In the genomic region with DNA sequence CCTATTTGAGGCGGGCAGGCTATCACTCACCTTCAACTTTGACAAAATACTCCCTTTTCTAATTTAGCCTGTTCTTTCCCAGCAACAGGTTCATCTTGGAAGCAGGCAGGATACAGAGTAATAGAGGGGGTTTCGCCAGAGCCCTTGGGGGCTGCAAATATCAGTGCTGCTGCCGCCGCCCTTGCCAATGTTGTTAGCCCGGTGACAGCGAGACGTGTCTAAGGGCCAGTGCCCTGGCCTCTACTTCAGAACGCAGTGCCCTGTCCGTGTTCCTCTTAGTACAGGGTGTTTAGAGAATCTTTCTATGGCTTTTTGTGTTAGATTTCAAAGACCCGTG, we compare ENCODE assay signal across 8 cellular contexts. TPM values are rescaled to one million over a fixed set of nuclear protein-coding genes. Genes with fewer than 3 reads are reported as not detected.
DNase-seq lines count a peak whose midpoint lies in the region; ATAC-seq, FAIRE-seq and TF ChIP-seq lines count a peak whose summit lies in the region.

No MANE protein-coding gene starts in this region.

- peak; percentile 20 for DNase-seq in Daoy (ENCODE audit: low read depth)
- no peak for DNase-seq in NT2/D1 (ENCODE audit: low read depth, low spot score)
- peak; percentile 36 for DNase-seq in MCF 10A (ENCODE audit: unreplicated experiment)
- DNase-seq in HepG2 (ENCODE audit: low spot score), result no peak
- peak; percentile 67 for DNase-seq in superior temporal gyrus (ENCODE audit: extremely low spot score)
- DNase-seq in MV-4-11 (lab: John Stamatoyannopoulos, UW), result no peak
- no peak for DNase-seq in GF-D8 (lab: John Stamatoyannopoulos, UW)

- ATAC-seq in HepG2 (peak; percentile 33), HG03432 (IDR thresholded peaks at IDR 0.05; ENCODE audit: unreplicated experiment) (no peak)

- no peak for TF ChIP-seq CTCF in MCF 10A (IDR thresholded peaks at IDR 0.05; ENCODE audit: unreplicated experiment)
- TF ChIP-seq CTCF in HepG2 (CRISPR knock-in tag; IDR thresholded peaks at IDR 0.05), result no peak

- H3K27ac ChIP-seq in HepG2 (ENCODE audit: extremely low read length, insufficient read depth, low read length), result peak overlapping the region; percentile 88

- TF ChIP-seq RAD21 in HepG2 (CRISPR knock-in tag; IDR thresholded peaks at IDR 0.05), result no peak

- peak overlapping the region; percentile 95 for H3K4me3 ChIP-seq in NT2/D1 (ENCODE audit: insufficient read length, low read depth)
- H3K4me3 ChIP-seq in HepG2 (replicated peaks in 1 of 3; ENCODE audit: insufficient read depth in 1 of 3, low read depth in 2 of 3, low read length in 3 of 3), result peak overlapping the region; percentile 95 to 99 (median 95)

- in situ Hi-C loops in HepG2 (cut with HindIII; ENCODE audit: extremely low pct_ligation_motif_present, low pct_unique_long_range_greater_than_20kb), result no loop called here

- no peak for FAIRE-seq in HepG2 (lab: Jason Lieb, UNC)

- H3K4me1 ChIP-seq in NT2/D1 (ENCODE audit: insufficient read depth, insufficient read length) (no peaks in the 10 kb centered on the region), HepG2 (ENCODE audit: insufficient read depth, low read length) (peaks cover 51% of the 10 kb centered on the region)

- H3K9ac ChIP-seq in NT2/D1 (ENCODE audit: insufficient read length, low read depth), result peak overlapping the region; percentile 98
- peak overlapping the region; percentile 95 for H3K9ac ChIP-seq in HepG2 (ENCODE audit: insufficient read depth, low read depth, low read length)

- 4% methylated on average over 10 of the region's 10 CpGs for WGBS in HepG2 (ENCODE audit: low lambda C conversion rate)

- BruUV-seq in MCF 10A (replicated peaks; lab: Mats Ljungman, UMichigan) (no TSS peak), HepG2 (replicated peaks; lab: Mats Ljungman, UMichigan) (no TSS peak)

- peak overlapping the region; percentile 86 for H3K4me2 ChIP-seq in HepG2 (ENCODE audit: low read depth, low read length)

- H3K9me3 ChIP-seq in NT2/D1 (ENCODE audit: insufficient read depth, low read length) (no peaks in the 10 kb centered on the region), HepG2 (ENCODE audit: low read length) (no peaks in the 10 kb centered on the region)

- 0 out of 4 replicates have a peak, but pooled peaks of 1 of the 2 experiments have one; percentile 14 for TF ChIP-seq POLR2A in HepG2 (IDR thresholded peaks at IDR 0.05; ENCODE audit: insufficient read depth in 1 of 2, low read depth in 2 of 2, low read length in 2 of 2)

- peak overlapping the region; percentile 93 for H3K27ac Mint-ChIP-seq in MCF 10A (ENCODE audit: low read depth, unreplicated experiment)

- no peak overlapping the region for H2AFZ ChIP-seq in HepG2 (ENCODE audit: low read length)

- H3K27me3 Mint-ChIP-seq in MCF 10A (ENCODE audit: insufficient read depth, unreplicated experiment), result no peaks in the 10 kb centered on the region

- CTCF ChIA-PET in MCF 10A (lab: Yijun Ruan, JAX), result interaction anchor here (2.0 kb wide), 1 partner anchor 113 kb away, joined by 16 read pairs; no protein-coding TSS in a partner anchor
- CTCF ChIA-PET in HepG2 (lab: Yijun Ruan, JAX; ENCODE audit: low intra/inter-chr PET ratio, low total read pairs), result no interaction called here

- no peaks in the 10 kb centered on the region for H3K9me3 Mint-ChIP-seq in MCF 10A (ENCODE audit: unreplicated experiment)

- H4K20me1 ChIP-seq in HepG2 (ENCODE audit: insufficient read depth, low read length), result peaks cover 33% of the 10 kb centered on the region

- H3K79me2 ChIP-seq in HepG2 (ENCODE audit: insufficient read depth, low read length), result peaks cover 70% of the 10 kb centered on the region

- intact Hi-C loops in MCF 10A (cut with micrococcal nuclease) (loop anchor here (1.0 to 5.0 kb wide), 3 partner anchors 52 to 114 kb away; no protein-coding TSS in a partner anchor), HepG2 (cut with micrococcal nuclease; ENCODE audit: unreplicated experiment) (loop anchor here (5.0 kb wide), 2 partner anchors 115 to 140 kb away; no protein-coding TSS in a partner anchor)

- peak overlapping the region; percentile 86 for H3K4me3 Mint-ChIP-seq in MCF 10A (ENCODE audit: unreplicated experiment)

- H3K36me3 ChIP-seq in NT2/D1 (ENCODE audit: insufficient read depth, insufficient read length, low read length), result peaks cover 25% of the 10 kb centered on the region
- peaks cover 0 to 9% of the 10 kb centered on the region in 2 experiments; a peak in 3 of 5 replicates for H3K36me3 ChIP-seq in HepG2 (replicated peaks in 1 of 2; ENCODE audit: control insufficient read depth in 1 of 2, insufficient read depth in 2 of 2, low read length in 2 of 2)

- peaks cover 41% of the 10 kb centered on the region for H3K36me3 Mint-ChIP-seq in MCF 10A (ENCODE audit: insufficient read depth, unreplicated experiment)

- TF ChIP-seq EP300 in HepG2 (IDR thresholded peaks at IDR 0.05; ENCODE audit: low read depth in 2 of 2, low read length in 2 of 2), result no peak
- TF ChIP-seq EP300 in HepG2 (CRISPR knock-in tag; IDR thresholded peaks at IDR 0.05; ENCODE audit: borderline replicate concordance), result no peak

- POLR2A ChIA-PET in MCF 10A (lab: Yijun Ruan, JAX) (interaction anchor here (0.7 to 5.3 kb wide), 18 partner anchors 12 to 1415 kb away, joined by 3 to 93 read pairs (median 6); a partner anchor contains a TSS), HepG2 (lab: Yijun Ruan, JAX) (interaction anchor here (1.2 to 2.2 kb wide), 4 partner anchors 13 to 319 kb away, joined by 3 to 10 read pairs (median 5); a partner anchor contains a TSS)

- no peaks in the 10 kb centered on the region for H3K27me3 ChIP-seq in NT2/D1 (ENCODE audit: insufficient read depth, insufficient read length)
- H3K27me3 ChIP-seq in HepG2 (ENCODE audit: control insufficient read depth in 1 of 2, insufficient read depth in 2 of 2, low read length in 2 of 2), result no peaks in the 10 kb centered on the region; a peak in 1 of 5 replicates

- peaks cover 30% of the 10 kb centered on the region for H3K4me1 Mint-ChIP-seq in MCF 10A (ENCODE audit: insufficient read depth, unreplicated experiment)

TF ChIP-seq in HepG2, 621 proteins besides CTCF, POLR2A, EP300 and RAD21 (continues in another document):
- TF ChIP-seq CCDC6 (CRISPR knock-in tag; IDR thresholded peaks at IDR 0.05), result 0 out of 2 replicates have a peak, but pooled peaks have one; percentile 10
- TF ChIP-seq ATRX (CRISPR knock-in tag; IDR thresholded peaks at IDR 0.05; ENCODE audit: borderline replicate concordance), result no peak
- 0 out of 2 replicates have a peak, but pooled peaks have one; percentile 3 for TF ChIP-seq BRD4 (CRISPR knock-in tag; IDR thresholded peaks at IDR 0.05)
- TF ChIP-seq ZNF724P (CRISPR knock-in tag; IDR thresholded peaks at IDR 0.05; ENCODE audit: borderline replicate concordance), result no peak

RNA-seq across cellular contexts. Expression of a gene that starts 0.7 kb away (rescaled TPM):
- 37.0 and 60.6 TPM in 2 replicates for total RNA-seq in Daoy (2014; rRNA removed; shearing (Covaris generic))
- total RNA-seq in MCF 10A (2022) (47.4 and 50.1 TPM in 2 replicates), HepG2 (2016; rRNA removed; fragmentation: Illumina TruSeq; extraction: Trizol) (32.0 and 34.6 TPM in 2 replicates)
- total RNA-seq in HepG2 (2016; cell fraction: cytosol; rRNA removed; fragmentation: Illumina TruSeq; extraction: Trizol; ENCODE audit: low read depth), result 63.1 and 65.2 TPM in 2 replicates
- total RNA-seq in HepG2 (2016; cell fraction: insoluble cytoplasmic fraction; rRNA removed; fragmentation: Illumina TruSeq; extraction: Trizol), result 30.3 and 34.1 TPM in 2 replicates
- 105 and 109 TPM in 2 replicates for total RNA-seq in HepG2 (2016; cell fraction: membrane; rRNA removed; fragmentation: Illumina TruSeq; extraction: Trizol)
- 19.5 and 23.6 TPM in 2 replicates for total RNA-seq in HepG2 (2016; cell fraction: nucleus; rRNA removed; fragmentation: Illumina TruSeq; extraction: Trizol)
- polyA plus RNA-seq in HepG2 (2011; rRNA removed), result 23.8 and 28.2 TPM in 2 replicates
- 19.2 and 21.3 TPM in 2 replicates for polyA plus RNA-seq in HepG2 (2011; cell fraction: cytosol; rRNA removed)
- polyA plus RNA-seq in HepG2 (2011; cell fraction: nucleus; rRNA removed), result 13.3 and 17.0 TPM in 2 replicates
- polyA plus RNA-seq in HepG2 (2012), result 16.2 and 23.6 TPM in 2 replicates
- 84.3 and 93.9 TPM in 2 replicates for polyA plus RNA-seq in HepG2 (2016; cell fraction: cytosol; fragmentation: Illumina TruSeq; extraction: Trizol; ENCODE audit: low read depth)
- 36.9 and 39.3 TPM in 2 replicates for polyA plus RNA-seq in HepG2 (2016; cell fraction: insoluble cytoplasmic fraction; fragmentation: Illumina TruSeq; extraction: Trizol; ENCODE audit: low read depth)
- 109 and 110 TPM in 2 replicates for polyA plus RNA-seq in HepG2 (2016; cell fraction: membrane; fragmentation: Illumina TruSeq; extraction: Trizol; ENCODE audit: low read depth)
- 28.1 and 30.4 TPM in 2 replicates for polyA plus RNA-seq in HepG2 (2016; cell fraction: nucleus; fragmentation: Illumina TruSeq; extraction: Trizol; ENCODE audit: insufficient read depth, low read depth)
- 19.7 and 40.4 TPM in 2 replicates for polyA minus RNA-seq in HepG2 (2011; rRNA and poly(A)+ RNA removed; ENCODE audit: low replicate concordance)
- polyA minus RNA-seq in HepG2 (2011; cell fraction: cytosol; rRNA and poly(A)+ RNA removed), result 12.2 and 13.4 TPM in 2 replicates
- polyA minus RNA-seq in HepG2 (2011; cell fraction: nucleus; rRNA and poly(A)+ RNA removed), result 30.3 and 39.2 TPM in 2 replicates

RNA-seq across cellular contexts. Expression of a gene that starts 1.2 kb away (rescaled TPM):
- total RNA-seq in Daoy (2014; rRNA removed; shearing (Covaris generic)), result 44.6 and 58.0 TPM in 2 replicates
- total RNA-seq in MCF 10A (2022) (152 and 162 TPM in 2 replicates), HepG2 (2016; rRNA removed; fragmentation: Illumina TruSeq; extraction: Trizol) (41.3 and 41.8 TPM in 2 replicates)
- total RNA-seq in HepG2 (2016; cell fraction: cytosol; rRNA removed; fragmentation: Illumina TruSeq; extraction: Trizol; ENCODE audit: low read depth), result 99.4 and 110 TPM in 2 replicates
- total RNA-seq in HepG2 (2016; cell fraction: insoluble cytoplasmic fraction; rRNA removed; fragmentation: Illumina TruSeq; extraction: Trizol), result 34.8 and 42.4 TPM in 2 replicates
- 53.4 and 57.8 TPM in 2 replicates for total RNA-seq in HepG2 (2016; cell fraction: membrane; rRNA removed; fragmentation: Illumina TruSeq; extraction: Trizol)
- 46.0 and 59.3 TPM in 2 replicates for total RNA-seq in HepG2 (2016; cell fraction: nucleus; rRNA removed; fragmentation: Illumina TruSeq; extraction: Trizol)
- polyA plus RNA-seq in HepG2 (2011; rRNA removed), result 39.2 and 44.4 TPM in 2 replicates
- 26.9 and 28.9 TPM in 2 replicates for polyA plus RNA-seq in HepG2 (2011; cell fraction: cytosol; rRNA removed)
- polyA plus RNA-seq in HepG2 (2011; cell fraction: nucleus; rRNA removed), result 51.5 and 59.5 TPM in 2 replicates
- 31.6 and 31.7 TPM in 2 replicates for polyA plus RNA-seq in HepG2 (2012)
- 9.1 and 10.0 TPM in 2 replicates for polyA plus RNA-seq in HepG2 (2016; cell fraction: cytosol; fragmentation: Illumina TruSeq; extraction: Trizol; ENCODE audit: low read depth)
- 45.9 and 57.3 TPM in 2 replicates for polyA plus RNA-seq in HepG2 (2016; cell fraction: insoluble cytoplasmic fraction; fragmentation: Illumina TruSeq; extraction: Trizol; ENCODE audit: low read depth)
- 27.2 and 34.6 TPM in 2 replicates for polyA plus RNA-seq in HepG2 (2016; cell fraction: membrane; fragmentation: Illumina TruSeq; extraction: Trizol; ENCODE audit: low read depth)
- 71.5 and 73.7 TPM in 2 replicates for polyA plus RNA-seq in HepG2 (2016; cell fraction: nucleus; fragmentation: Illumina TruSeq; extraction: Trizol; ENCODE audit: insufficient read depth, low read depth)
- polyA minus RNA-seq in HepG2 (2011; rRNA and poly(A)+ RNA removed; ENCODE audit: low replicate concordance), result 98.1 and 226 TPM in 2 replicates
- 69.2 and 72.5 TPM in 2 replicates for polyA minus RNA-seq in HepG2 (2011; cell fraction: cytosol; rRNA and poly(A)+ RNA removed)
- polyA minus RNA-seq in HepG2 (2011; cell fraction: nucleus; rRNA and poly(A)+ RNA removed), result 102 and 129 TPM in 2 replicates

Comparison
In these comparisons a context has a peak if more than half of its experiments do, and no peak if none do; other contexts are left out.
1. DNase-seq: peak in Daoy (single experiment), MCF 10A (single experiment) and superior temporal gyrus (single experiment); none in NT2/D1 (single experiment), HepG2 (single experiment), MV-4-11 (single experiment) and GF-D8 (single experiment).